Comparison of ENCODE assay signal across 9 cellular contexts in the genomic region with DNA sequence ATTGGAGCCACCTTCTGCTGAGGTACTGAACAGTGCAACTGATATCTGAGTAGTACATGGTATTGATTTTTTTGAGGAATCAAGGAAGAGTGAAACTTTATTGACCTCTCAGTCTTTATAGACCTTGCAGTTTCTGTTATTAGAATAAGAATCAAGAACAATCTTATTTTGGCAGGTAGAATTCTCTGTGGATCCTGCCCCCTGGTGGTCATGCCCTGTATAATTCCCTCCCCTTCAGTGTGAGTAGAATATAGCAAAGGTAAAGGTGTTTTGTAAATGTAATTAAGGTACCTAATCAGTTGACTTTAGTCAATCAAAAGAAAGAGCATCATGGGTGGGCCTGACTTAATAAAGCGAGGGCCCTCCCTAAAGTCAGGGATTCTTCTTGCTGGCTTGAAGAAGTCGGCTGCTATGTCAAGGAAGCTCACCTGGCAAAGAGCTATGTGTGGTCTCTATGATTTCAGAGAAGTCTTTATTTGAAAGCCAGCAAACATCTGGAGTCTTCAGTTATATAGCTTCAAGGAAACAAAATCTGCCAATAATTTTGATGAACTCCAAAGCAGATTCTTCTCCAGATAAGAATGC.
DNase-seq lines count a peak whose midpoint lies in the region; ATAC-seq and TF ChIP-seq lines count a peak whose summit lies in the region.
"Had no signal": no experiment of that assay in that cellular context is flagged by ENCODE, and none has a peak within 500 bp of the region (broad histone marks: within the 10 kb centered on the region; RNA-seq: fewer than 3 reads in every experiment).

No MANE protein-coding gene starts in this region.

- peak; percentile 92 for TF ChIP-seq CTCF in CD14-positive monocyte (IDR thresholded peaks at IDR 0.05)
- TF ChIP-seq CTCF in OCI-LY3 (IDR thresholded peaks at IDR 0.05; ENCODE audit: low read depth, low read length) = peak; percentile 50
- peak; percentile 37 to 70 (median 58) for TF ChIP-seq CTCF in esophagus muscularis mucosa (IDR thresholded peaks at IDR 0.05)
- TF ChIP-seq CTCF in spleen (IDR thresholded peaks at IDR 0.05 in 8 of 11, conservative IDR thresholded peaks at IDR 0.05 in 3 of 11) = peak; percentile 24 to 78 (median 56)

- TF ChIP-seq EP300 in esophagus muscularis mucosa (IDR thresholded peaks at IDR 0.05) = no peak

- no peaks in the 10 kb centered on the region for H3K27me3 Mint-ChIP-seq in CD14-positive monocyte (ENCODE audit: low read depth in 3 of 3)

- intact Hi-C loops in CD14-positive monocyte (cut with micrococcal nuclease) = loop anchor here (2.0 to 5.0 kb wide), 2 partner anchors 600 to 603 kb away; no protein-coding TSS in a partner anchor
- intact Hi-C loops in esophagus muscularis mucosa (cut with DNase I) = loop anchor here (10.0 kb wide), 2 partner anchors 133 to 603 kb away; no protein-coding TSS in a partner anchor
- intact Hi-C loops in spleen (cut with DNase I; ENCODE audit: low total_unique reads) = no loop called here

- H3K27me3 ChIP-seq in OCI-LY3 (ENCODE audit: low read depth, low read length) (no peaks in the 10 kb centered on the region), esophagus muscularis mucosa (no peaks in the 10 kb centered on the region), spleen (replicated peaks in 1 of 7) (no peaks in the 10 kb centered on the region)

- ATAC-seq in GM19455 (IDR thresholded peaks at IDR 0.05; ENCODE audit: unreplicated experiment) = peak; percentile 68
- no peak for ATAC-seq in HG03025 (IDR thresholded peaks at IDR 0.05; ENCODE audit: low FRiP score, unreplicated experiment)
- no peak for ATAC-seq in HG02840 (IDR thresholded peaks at IDR 0.05; ENCODE audit: low FRiP score, unreplicated experiment)
- ATAC-seq: stimulated activated effector memory CD8-positive, alpha-beta T cell treated with anti-CD3 and anti-CD28 coated beads, Interleukin-12 subunit alpha, Interleukin-12 subunit beta, amount 100 ng/mL, for 72 hours had no signal

- 79% methylated on average over 2 of the region's 2 CpGs for WGBS in esophagus muscularis mucosa
- WGBS in spleen, 5 donors = 76 to 85% (median 81%) methylated on average over 2 of the region's 2 CpGs

- H3K4me3 ChIP-seq in OCI-LY3 (ENCODE audit: low read length) = no peak overlapping the region
- no peak overlapping the region for H3K4me3 ChIP-seq in esophagus muscularis mucosa
- H3K4me3 ChIP-seq in spleen = no peak overlapping the region

- no peaks in the 10 kb centered on the region for H3K4me1 Mint-ChIP-seq in CD14-positive monocyte
- H3K4me1 Mint-ChIP-seq: stimulated activated effector memory CD8-positive, alpha-beta T cell treated with anti-CD3 and anti-CD28 coated beads, Interleukin-12 subunit alpha, Interleukin-12 subunit beta, amount 100 ng/mL, for 72 hours had no signal

- no peak overlapping the region for H3K4me2 ChIP-seq in OCI-LY3 (ENCODE audit: low read length)

- H3K9ac ChIP-seq in OCI-LY3 (ENCODE audit: low read length) = no peak overlapping the region

- no peaks in the 10 kb centered on the region for H3K9me3 ChIP-seq in OCI-LY3 (ENCODE audit: insufficient read depth, low read length)
- no peaks in the 10 kb centered on the region for H3K9me3 ChIP-seq in esophagus muscularis mucosa
- H3K9me3 ChIP-seq in spleen = peaks cover 0 to 7% (median 0%) of the 10 kb centered on the region in 8 donors

- DNase-seq in CD14-positive monocyte (ENCODE audit: low spot score) = no peak
- DNase-seq in esophagus muscularis mucosa (ENCODE audit: extremely low spot score) = no peak
- no peak for DNase-seq in spleen
- no peak for DNase-seq in iPS-NIHi11 (ENCODE audit: low spot score)

- no peaks in the 10 kb centered on the region for H3K9me3 Mint-ChIP-seq in CD14-positive monocyte
- H3K9me3 Mint-ChIP-seq: stimulated activated effector memory CD8-positive, alpha-beta T cell treated with anti-CD3 and anti-CD28 coated beads, Interleukin-12 subunit alpha, Interleukin-12 subunit beta, amount 100 ng/mL, for 72 hours had no signal

- H2AFZ ChIP-seq in OCI-LY3 (ENCODE audit: low read depth, low read length) = no peak overlapping the region

- H3K4me1 ChIP-seq in OCI-LY3 (ENCODE audit: low read length) = no peaks in the 10 kb centered on the region
- no peaks in the 10 kb centered on the region for H3K4me1 ChIP-seq in esophagus muscularis mucosa
- H3K4me1 ChIP-seq in spleen = no peaks in the 10 kb centered on the region

- no peak for TF ChIP-seq POLR2A in esophagus muscularis mucosa (IDR thresholded peaks at IDR 0.05; ENCODE audit: low read depth)
- no peak for TF ChIP-seq POLR2A in spleen (IDR thresholded peaks at IDR 0.05)

- H3K79me2 ChIP-seq in OCI-LY3 (ENCODE audit: low read length) = no peaks in the 10 kb centered on the region

- H3K27ac Mint-ChIP-seq in CD14-positive monocyte = no peak overlapping the region
- H3K27ac Mint-ChIP-seq: stimulated activated effector memory CD8-positive, alpha-beta T cell treated with anti-CD3 and anti-CD28 coated beads, Interleukin-12 subunit alpha, Interleukin-12 subunit beta, amount 100 ng/mL, for 72 hours had no signal

- H3K4me3 Mint-ChIP-seq in CD14-positive monocyte = no peak overlapping the region
- H3K4me3 Mint-ChIP-seq: stimulated activated effector memory CD8-positive, alpha-beta T cell treated with anti-CD3 and anti-CD28 coated beads, Interleukin-12 subunit alpha, Interleukin-12 subunit beta, amount 100 ng/mL, for 72 hours had no signal

- H4K20me1 ChIP-seq in OCI-LY3 (ENCODE audit: insufficient read depth, low read length) = no peaks in the 10 kb centered on the region

- H3K36me3 ChIP-seq in OCI-LY3 (replicated peaks; ENCODE audit: low read depth, low read length) = no peaks in the 10 kb centered on the region
- H3K36me3 ChIP-seq in esophagus muscularis mucosa = no peaks in the 10 kb centered on the region
- no peaks in the 10 kb centered on the region for H3K36me3 ChIP-seq in spleen

- H3K27ac ChIP-seq in OCI-LY3 (ENCODE audit: low read length) (no peak overlapping the region), esophagus muscularis mucosa (replicated peaks in 1 of 4) (no peak overlapping the region), spleen (no peak overlapping the region)

- no peaks in the 10 kb centered on the region for H3K36me3 Mint-ChIP-seq in CD14-positive monocyte
- H3K36me3 Mint-ChIP-seq: stimulated activated effector memory CD8-positive, alpha-beta T cell treated with anti-CD3 and anti-CD28 coated beads, Interleukin-12 subunit alpha, Interleukin-12 subunit beta, amount 100 ng/mL, for 72 hours had no signal
